ENCODE assay signal across 14 cellular contexts in genomic region chr19:6509118-6509971, GRCh38. TPM values are rescaled to one million over a fixed set of nuclear protein-coding genes. Genes with fewer than 3 reads are reported as not detected.
DNase-seq lines count a peak whose midpoint lies in the region; ATAC-seq and TF ChIP-seq lines count a peak whose summit lies in the region.
"Had no signal": no experiment of that assay in that cellular context is flagged by ENCODE, and none has a peak within 500 bp of the region (broad histone marks: within the 10 kb centered on the region; RNA-seq: fewer than 3 reads in every experiment).

No MANE protein-coding gene starts in this region.

- CTCF ChIA-PET in mammary epithelial cell (lab: Charles Lee; ENCODE audit: low non-redundant PET), result no interaction called here

- H4K20me1 ChIP-seq in mammary epithelial cell (ENCODE audit: insufficient read depth, low read length), result no peaks in the 10 kb centered on the region
- H4K20me1 ChIP-seq in hepatocyte (ENCODE audit: insufficient read depth, poor library complexity, severe bottlenecking), result no peaks in the 10 kb centered on the region

- intact Hi-C loops in mammary epithelial cell (cut with micrococcal nuclease) (no loop called here), breast epithelium (cut with DNase I; ENCODE audit: low total_unique reads) (no loop called here)

- TF ChIP-seq EP300 in upper lobe of left lung (IDR thresholded peaks at IDR 0.05), result peak in 1 of 4 donors; percentile 30

- no peaks in the 10 kb centered on the region for H3K27me3 ChIP-seq in mammary epithelial cell (ENCODE audit: insufficient read depth, low read length)
- no peaks in the 10 kb centered on the region for H3K27me3 ChIP-seq in breast epithelium
- H3K27me3 ChIP-seq in hepatocyte, result no peaks in the 10 kb centered on the region
- H3K27me3 ChIP-seq in upper lobe of left lung, result no peaks in the 10 kb centered on the region
- H3K27me3 ChIP-seq: cardiac muscle cell had no signal

- no peak overlapping the region for H3K4me2 ChIP-seq in mammary epithelial cell (ENCODE audit: insufficient read depth, low read depth, low read length)
- no peak overlapping the region for H3K4me2 ChIP-seq in hepatocyte

- H3K79me2 ChIP-seq in mammary epithelial cell (ENCODE audit: insufficient read depth, low read length) (no peaks in the 10 kb centered on the region), hepatocyte (no peaks in the 10 kb centered on the region)

- H3K9ac ChIP-seq in mammary epithelial cell (ENCODE audit: insufficient read depth, low read length), result no peak overlapping the region

- DNase-seq in mammary epithelial cell (no peak), breast epithelium (ENCODE audit: low spot score in 2 of 2) (no peak), hepatocyte (ENCODE audit: low spot score) (peak; percentile 45), nucleus accumbens (lab: John Stamatoyannopoulos, UW) (peak in 55 of 56 donors; percentile 61 to 99 (median 93)), upper lobe of left lung (peak in 1 of 2 donors; percentile 61)
- DNase-seq in stimulated activated CD4-positive, alpha-beta T cell treated with anti-CD3 and anti-CD28 coated beads, Interleukin-12 subunit alpha, Interleukin-12 subunit beta, amount 100 ng/mL, for 4 hours, result no peak
- DNase-seq: activated naive CD4-positive, alpha-beta T cell treated with Interleukin-2 at 50 U/mL for 16 hours; CD4-positive, alpha-beta memory T cell; erythroblast; NCI-H2171 treated with DMSO at 0.1 percent for 48 hours had no signal

- H3K36me3 ChIP-seq in mammary epithelial cell (ENCODE audit: insufficient read depth, low read length) (no peaks in the 10 kb centered on the region), breast epithelium (no peaks in the 10 kb centered on the region), hepatocyte (replicated peaks; ENCODE audit: insufficient read depth, low read depth) (no peaks in the 10 kb centered on the region), upper lobe of left lung (no peaks in the 10 kb centered on the region)
- H3K36me3 ChIP-seq: cardiac muscle cell had no signal

- H3K9me3 ChIP-seq in mammary epithelial cell (replicated peaks; ENCODE audit: insufficient read depth, low read length) (no peaks in the 10 kb centered on the region), breast epithelium (no peaks in the 10 kb centered on the region), hepatocyte (ENCODE audit: low read depth) (no peaks in the 10 kb centered on the region), upper lobe of left lung (no peaks in the 10 kb centered on the region)

- in situ Hi-C loops in mammary epithelial cell (cut with MboI; ENCODE audit: low sequenced_read_pairs in 2 of 2), result loop anchor here in 1 of 2 donors (25.0 kb wide), 1 partner anchor 353 kb away; no protein-coding TSS in a partner anchor

- H2AFZ ChIP-seq in mammary epithelial cell (ENCODE audit: low read depth, low read length) (peak overlapping the region; percentile 36), hepatocyte (no peak overlapping the region)

- no peak for TF ChIP-seq CTCF in mammary epithelial cell (conservative IDR thresholded peaks at IDR 0.05 in 1 of 2, IDR thresholded peaks at IDR 0.05 in 1 of 2; ENCODE audit: extremely low read depth in 1 of 2, insufficient read depth in 1 of 2, low read depth in 1 of 2, low read length in 2 of 2)
- TF ChIP-seq CTCF in breast epithelium (IDR thresholded peaks at IDR 0.05), result no peak
- TF ChIP-seq CTCF in hepatocyte (IDR thresholded peaks at IDR 0.05; ENCODE audit: poor library complexity), result no peak
- no peak for TF ChIP-seq CTCF in upper lobe of left lung (IDR thresholded peaks at IDR 0.05)

- BruUV-seq in mammary epithelial cell (replicated peaks; lab: Mats Ljungman, UMichigan), result no TSS peak

- ATAC-seq in upper lobe of left lung (ENCODE audit: low FRiP score in 2 of 2) (peak; percentile 46 to 47), GM19328 (IDR thresholded peaks at IDR 0.05; ENCODE audit: unreplicated experiment) (no peak), HG03521 (IDR thresholded peaks at IDR 0.05; ENCODE audit: unreplicated experiment) (no peak)
- ATAC-seq: SK-N-SH treated with all-trans-retinoic acid at 6 μM for 48 hours had no signal

- H3K9me2 ChIP-seq in hepatocyte (replicated peaks; ENCODE audit: insufficient read depth), result no peaks in the 10 kb centered on the region

- TF ChIP-seq POLR2A in breast epithelium (IDR thresholded peaks at IDR 0.05), result no peak
- TF ChIP-seq POLR2A in upper lobe of left lung (IDR thresholded peaks at IDR 0.05), result no peak

- no peak overlapping the region for H3K4me3 ChIP-seq in mammary epithelial cell (replicated peaks in 1 of 3; ENCODE audit: insufficient read depth in 1 of 3, low read depth in 2 of 3, low read length in 3 of 3)
- H3K4me3 ChIP-seq in breast epithelium, result no peak overlapping the region
- no peak overlapping the region for H3K4me3 ChIP-seq in hepatocyte
- H3K4me3 ChIP-seq in upper lobe of left lung, result no peak overlapping the region
- H3K4me3 ChIP-seq: cardiac muscle cell had no signal

- H3K4me1 ChIP-seq in mammary epithelial cell (ENCODE audit: insufficient read depth, low read length), result no peaks in the 10 kb centered on the region
- no peaks in the 10 kb centered on the region for H3K4me1 ChIP-seq in breast epithelium
- H3K4me1 ChIP-seq in hepatocyte (ENCODE audit: insufficient read depth), result no peaks in the 10 kb centered on the region
- peaks cover 5 to 11% (median 6%) of the 10 kb centered on the region in 4 donors for H3K4me1 ChIP-seq in upper lobe of left lung

- H3K27ac ChIP-seq in mammary epithelial cell (ENCODE audit: insufficient read depth, low read depth, low read length) (no peak overlapping the region), breast epithelium (no peak overlapping the region), hepatocyte (no peak overlapping the region), upper lobe of left lung (peak overlapping the region; percentile 22 to 77 (median 56))
- H3K27ac ChIP-seq: cardiac muscle cell had no signal

- dilution Hi-C loops in mammary epithelial cell (cut with HindIII; ENCODE audit: low sequenced_read_pairs), result no loop called here

- WGBS in mammary epithelial cell (ENCODE audit: low coverage, missing lambda C conversion rate), result 65% methylated on average over 17 of the region's 20 CpGs
- 79% methylated on average over 20 of the region's 20 CpGs for WGBS in hepatocyte (ENCODE audit: low lambda C conversion rate, missing lambda C conversion rate)
- WGBS in upper lobe of left lung, 2 donors, result 48 to 55% methylated on average over 18 to 20 of the region's 20 CpGs

RNA-seq across cellular contexts. Expression of gene TUBB4A, which starts 7.2 kb away (rescaled TPM):
- total RNA-seq in mammary epithelial cell (not detected), breast epithelium (under 1 TPM in 1 of 3 donors, not detected in 2; 0.48 TPM), hepatocyte (1.2 and 4.4 TPM in 2 replicates), upper lobe of left lung (1 to 10 TPM in 2 of 6 donors, under 1 TPM in 3, not detected in 1; 0.54 to 1.5 (median 0.76) TPM)
- polyA plus RNA-seq in mammary epithelial cell (0.09 TPM), hepatocyte (7.3 and 7.9 TPM in 2 replicates)
- polyA minus RNA-seq in mammary epithelial cell, result not detected

RNA-seq across cellular contexts. Expression of gene TNFSF9, which starts 21.5 kb away (rescaled TPM):
- total RNA-seq in mammary epithelial cell (10 to 100 TPM in 1 of 2 donors, 1 to 10 TPM in 1; 9.5 to 15.2 TPM), breast epithelium (1 to 10 TPM in 1 of 3 donors, under 1 TPM in 2; 0.33 to 1.6 (median 0.44) TPM), hepatocyte (2.3 and 2.6 TPM in 2 replicates), upper lobe of left lung (10 to 100 TPM in 2 of 6 donors, 1 to 10 TPM in 4; 6.3 to 11.6 (median 8.4) TPM)
- polyA plus RNA-seq in mammary epithelial cell (20.5 TPM), hepatocyte (3.8 and 9.2 TPM in 2 replicates)
- 23.8 TPM for polyA minus RNA-seq in mammary epithelial cell

RNA-seq across cellular contexts. Expression of gene DENND1C, which starts 27.8 kb away (rescaled TPM):
- total RNA-seq in mammary epithelial cell (under 1 TPM in 1 of 2 donors, not detected in 1; 0.33 TPM), breast epithelium (1 to 10 TPM; 1.3 to 3.2 (median 2.5) TPM), hepatocyte (0.48 and 1.5 TPM in 2 replicates), upper lobe of left lung (10 to 100 TPM in 5 of 6 donors, 1 to 10 TPM in 1; 5.8 to 31.4 (median 12.6) TPM)
- polyA plus RNA-seq in mammary epithelial cell (0.26 TPM), hepatocyte (14.0 and 16.1 TPM in 2 replicates)
- not detected for polyA minus RNA-seq in mammary epithelial cell

RNA-seq across cellular contexts. Expression of gene CRB3, which starts 45.3 kb away (rescaled TPM):
- total RNA-seq in mammary epithelial cell (10 to 100 TPM; 18.3 to 23.6 TPM), breast epithelium (10 to 100 TPM in 2 of 3 donors, under 1 TPM in 1; 0.48 to 30.7 (median 24.6) TPM), hepatocyte (71.4 and 75.5 TPM in 2 replicates), upper lobe of left lung (100 to 1,000 TPM in 1 of 6 donors, 10 to 100 TPM in 5; 51.1 to 120 (median 74.1) TPM)
- polyA plus RNA-seq in mammary epithelial cell (7.6 TPM), hepatocyte (42.5 and 48.9 TPM in 2 replicates)
- 11.5 TPM for polyA minus RNA-seq in mammary epithelial cell

RNA-seq across cellular contexts. Expression of gene SLC25A23, which starts 49.8 kb away (rescaled TPM):
- total RNA-seq in mammary epithelial cell (10 to 100 TPM; 21.5 to 31.8 TPM), breast epithelium (10 to 100 TPM; 14.0 to 37.8 (median 18.4) TPM), hepatocyte (48.8 and 56.6 TPM in 2 replicates), upper lobe of left lung (100 to 1,000 TPM in 1 of 6 donors, 10 to 100 TPM in 5; 29.3 to 133 (median 64.5) TPM)
- polyA plus RNA-seq in mammary epithelial cell (8.5 TPM), hepatocyte (59.0 and 61.3 TPM in 2 replicates)
- polyA minus RNA-seq in mammary epithelial cell, result 40.3 TPM

Comparison
In these comparisons a context has a peak if more than half of its experiments do, and no peak if none do; other contexts are left out.
1. DNase-seq: peak in hepatocyte (single experiment) and nucleus accumbens (55 of 56); none in mammary epithelial cell (single experiment), breast epithelium (0 of 2) and stimulated activated CD4-positive, alpha-beta T cell treated with anti-CD3 and anti-CD28 coated beads, Interleukin-12 subunit alpha, Interleukin-12 subunit beta, amount 100 ng/mL, for 4 hours (single experiment).
2. H3K27ac ChIP-seq: peak in upper lobe of left lung (4 of 4); none in mammary epithelial cell (single experiment), breast epithelium (0 of 2) and hepatocyte (single experiment).
3. ATAC-seq: peak in upper lobe of left lung (2 of 2); none in GM19328 (single experiment) and HG03521 (single experiment).